ENCODE assay signal across 1 cellular context in genomic region chr17:63828936-63829335, GRCh38.
TF ChIP-seq lines count a peak whose summit lies in the region.

No MANE protein-coding gene starts in this region.

TF ChIP-seq in K562, 482 proteins besides CTCF, POLR2A, EP300 and RAD21:
- TF ChIP-seq ZBTB7A (IDR thresholded peaks at IDR 0.05; ENCODE audit: borderline replicate concordance, control insufficient read depth, low read depth, low read length) (no peak), SRSF3 (IDR thresholded peaks at IDR 0.05; ENCODE audit: insufficient read depth, low read length) (no peak), RBFOX2 (IDR thresholded peaks at IDR 0.05; ENCODE audit: low read depth, low read length) (peak; percentile 29; the same call in 1 of the 2 replicates), HIVEP1 (CRISPR knock-in tag; IDR thresholded peaks at IDR 0.05) (no peak), HNRNPLL (IDR thresholded peaks at IDR 0.05; ENCODE audit: low read depth, low read length, poor library complexity, severe bottlenecking) (no peak), FOS (IDR thresholded peaks at IDR 0.05; ENCODE audit: extremely low read depth, insufficient read length) (no peak), TAF1 (IDR thresholded peaks at IDR 0.05; ENCODE audit: control insufficient read depth, extremely low read depth, insufficient read depth, low read length, severe bottlenecking) (no peak), PKNOX1 (IDR thresholded peaks at IDR 0.05) (0 out of 2 replicates have a peak, but pooled peaks have one; percentile 15), KLF16 (IDR thresholded peaks at IDR 0.05) (no peak), HMG20A (CRISPR knock-in tag; conservative IDR thresholded peaks at IDR 0.05) (no peak), TBL1XR1 (IDR thresholded peaks at IDR 0.05; ENCODE audit: low read length in 2 of 2) (no peak), HLTF (IDR thresholded peaks at IDR 0.05) (no peak)
